Comparison of ENCODE assay signal across 11 cellular contexts in genomic region chr5:56358703-56359428, GRCh38.
DNase-seq lines count a peak whose midpoint lies in the region; ATAC-seq and TF ChIP-seq lines count a peak whose summit lies in the region.
"Had no signal": no experiment of that assay in that cellular context is flagged by ENCODE, and none has a peak within 500 bp of the region (broad histone marks: within the 10 kb centered on the region; RNA-seq: fewer than 3 reads in every experiment).

No MANE protein-coding gene starts in this region.

- CTCF ChIA-PET in PC-9 (lab: Charles Lee) = interaction anchor here (0.6 kb wide), 1 partner anchor 16 kb away, joined by 4 read pairs; no protein-coding TSS in a partner anchor

- peaks cover 49% of the 10 kb centered on the region for H3K4me1 Mint-ChIP-seq in nephron progenitor cell

- H3K9me3 ChIP-seq in PC-9 (ENCODE audit: insufficient read depth, low read depth) = 0 out of 2 replicates have a peak, but pooled peaks cover 12% of the 10 kb centered on the region

- H3F3A ChIP-seq in PC-9 (ENCODE audit: insufficient read depth, low read depth) = peaks cover 32% of the 10 kb centered on the region

- H3K36me3 ChIP-seq in PC-9 (ENCODE audit: low read depth) = no peaks in the 10 kb centered on the region

- H3K79me2 ChIP-seq in PC-9 (ENCODE audit: low read depth) = no peaks in the 10 kb centered on the region

- no peaks in the 10 kb centered on the region for H3K9me2 ChIP-seq in PC-9 (ENCODE audit: insufficient read depth)

- H4K20me1 ChIP-seq in PC-9 (ENCODE audit: insufficient read depth) = no peaks in the 10 kb centered on the region

- H3K36me3 Mint-ChIP-seq in nephron progenitor cell (ENCODE audit: low read depth) = peaks cover 10% of the 10 kb centered on the region

- intact Hi-C loops in PC-9 (cut with micrococcal nuclease; ENCODE audit: unreplicated experiment) = loop anchor here (10.0 kb wide), 1 partner anchor 276 kb away; no protein-coding TSS in a partner anchor

- ATAC-seq in GM18873 (IDR thresholded peaks at IDR 0.05; ENCODE audit: low FRiP score, unreplicated experiment) (no peak), HG03159 (IDR thresholded peaks at IDR 0.05; ENCODE audit: unreplicated experiment) (no peak)
- ATAC-seq: naive thymus-derived CD8-positive, alpha-beta T cell had no signal

- DNase-seq in AG20443 (ENCODE audit: low spot score) (peak; percentile 56), PC-9 (peak; percentile 44 to 91), fibroblast of mammary gland (ENCODE audit: low read depth) (peak; percentile 45), nephron progenitor cell (peak; percentile 36), occipital lobe (lab: John Stamatoyannopoulos, UW) (no peak)
- no peak for DNase-seq in NK-92 treated with Interleukin-12 subunit alpha and Interleukin-12 subunit beta, amount 100 ng/mL, for 24 hours (lab: John Stamatoyannopoulos, UW)
- DNase-seq: activated CD4-positive, alpha-beta T cell treated with anti-CD3 and anti-CD28 coated beads, Interleukin-2, amount 50 U/mL, for 1 hour; AML-193; naive thymus-derived CD8-positive, alpha-beta T cell had no signal

- H3K4me3 ChIP-seq in PC-9 (peak overlapping the region; percentile 24; the same call in 1 of the 2 replicates), fibroblast of mammary gland (ENCODE audit: control insufficient read depth, low read depth, low read length) (no peak overlapping the region)

- peak overlapping the region; percentile 63 for H3K4me3 Mint-ChIP-seq in nephron progenitor cell
- H3K4me3 Mint-ChIP-seq: naive thymus-derived CD8-positive, alpha-beta T cell had no signal

- peaks cover 53% of the 10 kb centered on the region for H3K4me1 ChIP-seq in PC-9 (replicated peaks; ENCODE audit: insufficient read depth)

- peaks cover 4% of the 10 kb centered on the region for H3K27me3 Mint-ChIP-seq in nephron progenitor cell (ENCODE audit: low read depth, poor library complexity)

- peaks cover 29% of the 10 kb centered on the region for H3K9me3 Mint-ChIP-seq in nephron progenitor cell

- POLR2A ChIA-PET in PC-9 (lab: Charles Lee; ENCODE audit: unreplicated experiment) = interaction anchor here (0.7 kb wide), 1 partner anchor 599 kb away, joined by 4 read pairs; no protein-coding TSS in a partner anchor

- H3K27ac Mint-ChIP-seq in nephron progenitor cell = peak overlapping the region; percentile 96

- no peaks in the 10 kb centered on the region for H3K27me3 ChIP-seq in PC-9 (ENCODE audit: insufficient read depth, low read depth)

- no peak for TF ChIP-seq CTCF in PC-9 (conservative IDR thresholded peaks at IDR 0.05)
- no peak for TF ChIP-seq CTCF in fibroblast of mammary gland (conservative IDR thresholded peaks at IDR 0.05; ENCODE audit: control insufficient read depth, insufficient read depth, low read depth, low read length)
- TF ChIP-seq CTCF in nephron progenitor cell (IDR thresholded peaks at IDR 0.05) = no peak

- H3K27ac ChIP-seq in PC-9 = peak overlapping the region; percentile 87

- no TSS peak for BruUV-seq in PC-9 (replicated peaks; lab: Mats Ljungman, UMichigan)

- peak overlapping the region; percentile 74 for H2AFZ ChIP-seq in PC-9

- H3K4me2 ChIP-seq in PC-9 = peak overlapping the region; percentile 72

Comparison
In these comparisons a context has a peak if more than half of its experiments do, and no peak if none do; other contexts are left out.
1. DNase-seq: peak in AG20443 (single experiment), PC-9 (2 of 2), fibroblast of mammary gland (single experiment) and nephron progenitor cell (single experiment); none in NK-92 treated with Interleukin-12 subunit alpha and Interleukin-12 subunit beta, amount 100 ng/mL, for 24 hours (single experiment) and occipital lobe (single experiment).